ENCODE assay signal across 13 cellular contexts in genomic region chr22:22348815-22349454, GRCh38.
"Had no signal": no experiment of that assay in that cellular context is flagged by ENCODE, and none has a peak within 500 bp of the region (broad histone marks: within the 10 kb centered on the region; RNA-seq: fewer than 3 reads in every experiment).

No MANE protein-coding gene starts in this region.

- H3K27me3 ChIP-seq: pancreas had no signal

- H3K4me2 ChIP-seq: smooth muscle cell had no signal

- H3K4me1 ChIP-seq: foreskin keratinocyte, left ventricle myocardium inferior, suprapubic skin, tibial artery, upper lobe of right lung had no signal

- H3K4me3 ChIP-seq: left ventricle myocardium inferior, lung, pancreas, smooth muscle cell, suprapubic skin, tibial artery, upper lobe of right lung had no signal

- H3K36me3 ChIP-seq: left ventricle myocardium inferior, pancreas, suprapubic skin, tibial artery, upper lobe of right lung had no signal

- ATAC-seq: foreskin keratinocyte, left cardiac atrium, right cardiac atrium, upper lobe of right lung had no signal

- DNase-seq: immature natural killer cell; left cardiac atrium; left ventricle myocardium inferior; pancreas; right cardiac atrium; stimulated activated CD4-positive, alpha-beta T cell treated with anti-CD3 and anti-CD28 coated beads, Interleukin-2, amount 100 ng/mL, for 48 hours; stimulated activated naive CD4-positive, alpha-beta T cell treated with Interleukin-2 at 50 U/mL for 16 hours; tibial artery; upper lobe of right lung had no signal

- H3K27ac ChIP-seq: foreskin keratinocyte, left ventricle myocardium inferior, pancreas, suprapubic skin, tibial artery, upper lobe of right lung had no signal

- H3K9me3 ChIP-seq: left ventricle myocardium inferior, pancreas, suprapubic skin, tibial artery, upper lobe of right lung had no signal
